ENCODE assay signal across 9 cellular contexts in genomic region chr14:63438065-63438757, GRCh38.
A peak's percentile ranks its signal among the peaks of the same experiment; 100 is the strongest.
DNase-seq lines count a peak whose midpoint lies in the region; ATAC-seq and TF ChIP-seq lines count a peak whose summit lies in the region.
"Had no signal": no experiment of that assay in that cellular context is flagged by ENCODE, and none has a peak within 500 bp of the region (broad histone marks: within the 10 kb centered on the region; RNA-seq: fewer than 3 reads in every experiment).

No MANE protein-coding gene starts in this region.

- no peak overlapping the region for H3K4ac ChIP-seq in neuronal stem cell (ENCODE audit: low read length)

- H2BK120ac ChIP-seq in neuronal stem cell (ENCODE audit: low read depth, low read length) = no peak overlapping the region

- no peak overlapping the region for H2BK5ac ChIP-seq in neuronal stem cell (ENCODE audit: low read length)

- in situ Hi-C loops in GM13977 (cut with MboI; ENCODE audit: low pct_unique_long_range_greater_than_20kb, low sequenced_read_pairs, unreplicated experiment) = no loop called here

- ATAC-seq in heart left ventricle (peak; percentile 2 to 71 (median 64)), sciatic nerve (peak; percentile 88)

- H3K4me1 ChIP-seq in heart left ventricle (peaks cover 13 to 68% (median 44%) of the 10 kb centered on the region in 12 donors), neuronal stem cell (ENCODE audit: control insufficient read depth in 2 of 2, insufficient read depth in 1 of 2, low read depth in 1 of 2, low read length in 2 of 2) (peaks cover 0 to 7% of the 10 kb centered on the region in 2 donors)

- no peak overlapping the region for H3K18ac ChIP-seq in neuronal stem cell (ENCODE audit: low read length)

- H3K4me3 ChIP-seq in heart left ventricle (peak overlapping the region in 8 of 12 donors; percentile 19 to 41 (median 30)), neuronal stem cell (ENCODE audit: low read length in 2 of 2) (no peak overlapping the region)

- H3K27me3 Mint-ChIP-seq in activated naive CD4-positive, alpha-beta T cell treated with anti-CD3 and anti-CD28 coated beads, Interleukin-2, amount 50 U/mL, for 24 hours = no peaks in the 10 kb centered on the region

- no peak overlapping the region for H4K8ac ChIP-seq in neuronal stem cell (ENCODE audit: low read depth, low read length)

- H3K27me3 ChIP-seq in heart left ventricle (no peaks in the 10 kb centered on the region), neuronal stem cell (ENCODE audit: control insufficient read depth in 3 of 3, insufficient read depth in 3 of 3, low read depth in 1 of 3, low read length in 3 of 3) (no peaks in the 10 kb centered on the region)

- TF ChIP-seq POLR2A in heart left ventricle (IDR thresholded peaks at IDR 0.05) = no peak

- H3K36me3 ChIP-seq in heart left ventricle (no peaks in the 10 kb centered on the region), neuronal stem cell (replicated peaks in 1 of 2; ENCODE audit: control insufficient read depth in 2 of 2, insufficient read depth in 2 of 2, low read length in 2 of 2) (peaks cover 0 to 8% of the 10 kb centered on the region in 2 donors)

- no peaks in the 10 kb centered on the region for H3K79me1 ChIP-seq in neuronal stem cell (ENCODE audit: low read depth, low read length)

- no peak overlapping the region for H2AFZ ChIP-seq in neuronal stem cell (ENCODE audit: low read length)

- DNase-seq in AG08395 (ENCODE audit: low spot score) (peak; percentile 92), GM13977 (ENCODE audit: low spot score) (no peak), NCI-H2029 (lab: John Stamatoyannopoulos, UW) (peak; percentile 53), heart left ventricle (peak in 4 of 5 donors; percentile 40 to 57 (median 54)), sciatic nerve (ENCODE audit: low spot score) (peak; percentile 70), neuronal stem cell (ENCODE audit: low spot score) (no peak), NCI-H1930 (lab: John Stamatoyannopoulos, UW) (no peak)

- no peak overlapping the region for H2BK12ac ChIP-seq in neuronal stem cell (ENCODE audit: low read length)

- H3K4me3 Mint-ChIP-seq in activated naive CD4-positive, alpha-beta T cell treated with anti-CD3 and anti-CD28 coated beads, Interleukin-2, amount 50 U/mL, for 24 hours = peak overlapping the region; percentile 23

- no peak overlapping the region for H3K9ac ChIP-seq in neuronal stem cell (ENCODE audit: low read depth, low read length, poor library complexity)

- H3K23ac ChIP-seq in neuronal stem cell (ENCODE audit: low read depth, low read length, poor library complexity) = no peak overlapping the region

- no peak overlapping the region for H2BK15ac ChIP-seq in neuronal stem cell (ENCODE audit: low read length)

- no peak overlapping the region for H3K14ac ChIP-seq in neuronal stem cell (ENCODE audit: low read length)

- intact Hi-C loops in heart left ventricle (cut with DNase I) = loop anchor here in 2 of 10 donors (5.0 kb wide), 1 partner anchor 104 kb away; the partner anchor contains the start of gene PPP2R5E (in 2 of the 2)
- intact Hi-C loops in sciatic nerve (cut with DNase I) = no loop called here

- H3K4me2 ChIP-seq in neuronal stem cell (ENCODE audit: insufficient read depth, low read length, poor library complexity, severe bottlenecking) = no peak overlapping the region

- H3K9me3 Mint-ChIP-seq in activated naive CD4-positive, alpha-beta T cell treated with anti-CD3 and anti-CD28 coated beads, Interleukin-2, amount 50 U/mL, for 24 hours = no peaks in the 10 kb centered on the region

- H4K91ac ChIP-seq in neuronal stem cell (ENCODE audit: low read depth, low read length, poor library complexity) = no peak overlapping the region

- TF ChIP-seq CTCF in GM13977 (IDR thresholded peaks at IDR 0.05; ENCODE audit: extremely low read depth, insufficient read depth, missing control alignments) (peak; percentile 37), heart left ventricle (IDR thresholded peaks at IDR 0.05) (peak in 7 of 12 donors; percentile 11 to 40 (median 22))

- H3K36me3 Mint-ChIP-seq in activated naive CD4-positive, alpha-beta T cell treated with anti-CD3 and anti-CD28 coated beads, Interleukin-2, amount 50 U/mL, for 24 hours = peaks cover 12% of the 10 kb centered on the region

- 12 to 21% (median 17%) methylated on average over 1 of the region's 1 CpG for WGBS in heart left ventricle, 4 donors
- no CpG with 5 or more reads among the region's 1 CpG for WGBS in neuronal stem cell (ENCODE audit: extremely low coverage in 2 of 2, insufficient read length in 2 of 2, insufficient replicate concordance in 1 of 2), 2 donors

- peaks cover 80% of the 10 kb centered on the region for H3K4me1 Mint-ChIP-seq in activated naive CD4-positive, alpha-beta T cell treated with anti-CD3 and anti-CD28 coated beads, Interleukin-2, amount 50 U/mL, for 24 hours

- no peak overlapping the region for H2AK5ac ChIP-seq in neuronal stem cell (ENCODE audit: low read depth, low read length)

- H3K27ac ChIP-seq in heart left ventricle = peak overlapping the region in 11 of 12 donors; percentile 44 to 76 (median 61)
- H3K27ac ChIP-seq in neuronal stem cell (replicated peaks; ENCODE audit: low read length) = no peak overlapping the region
- H3K27ac ChIP-seq: HL-60 had no signal

- H3K9me3 ChIP-seq in heart left ventricle (no peaks in the 10 kb centered on the region), neuronal stem cell (replicated peaks in 1 of 2; ENCODE audit: control insufficient read depth in 2 of 2, insufficient read depth in 1 of 2, low read depth in 1 of 2, low read length in 2 of 2) (peaks cover 0 to 2% of the 10 kb centered on the region in 2 donors)

- H3K27ac Mint-ChIP-seq in activated naive CD4-positive, alpha-beta T cell treated with anti-CD3 and anti-CD28 coated beads, Interleukin-2, amount 50 U/mL, for 24 hours = peak overlapping the region; percentile 67

Comparison
In these comparisons a context has a peak if more than half of its experiments do, and no peak if none do; other contexts are left out.
1. DNase-seq: peak in AG08395 (single experiment), NCI-H2029 (single experiment), heart left ventricle (4 of 5) and sciatic nerve (single experiment); none in GM13977 (single experiment), neuronal stem cell (single experiment) and NCI-H1930 (0 of 2).
2. H3K4me3 ChIP-seq: peak in heart left ventricle (8 of 12); none in neuronal stem cell (0 of 2).